In the genomic region with DNA sequence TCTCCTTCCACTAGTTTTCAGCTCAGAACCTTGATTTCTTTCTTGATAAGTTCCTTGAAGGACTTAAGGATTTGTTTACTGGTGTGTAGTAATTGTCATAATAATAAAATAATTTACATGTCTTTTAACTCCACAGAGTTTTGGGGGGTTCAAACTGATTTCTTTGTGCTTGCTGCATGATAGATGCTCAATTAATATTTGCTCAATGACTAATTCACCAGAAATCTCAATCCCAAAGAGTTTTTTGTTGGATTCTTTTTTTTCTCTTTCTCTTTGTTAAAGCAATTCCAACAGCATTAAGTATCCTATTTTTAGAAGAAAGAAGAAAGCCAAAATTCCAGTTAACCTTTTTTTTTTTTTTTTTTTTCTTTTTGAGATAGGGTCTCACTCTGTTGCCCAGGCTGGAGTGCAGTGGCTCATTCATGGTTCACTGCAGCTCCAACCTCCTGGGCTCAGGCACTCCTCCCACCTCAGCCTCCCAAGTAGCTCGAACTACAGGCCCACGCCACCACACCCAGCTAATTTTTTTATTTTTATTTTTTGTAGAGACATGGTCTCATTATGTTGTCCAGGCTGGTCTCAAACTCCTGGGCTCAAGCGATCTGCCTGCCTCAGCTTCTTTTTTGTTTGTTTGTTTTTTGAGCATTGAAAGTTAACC, we compare ENCODE assay signal across 16 cellular contexts. TPM values are rescaled to one million over a fixed set of nuclear protein-coding genes. Genes with fewer than 3 reads are reported as not detected.
DNase-seq lines count a peak whose midpoint lies in the region; ATAC-seq and TF ChIP-seq lines count a peak whose summit lies in the region.
"Had no signal": no experiment of that assay in that cellular context is flagged by ENCODE, and none has a peak within 500 bp of the region (broad histone marks: within the 10 kb centered on the region; RNA-seq: fewer than 3 reads in every experiment).

No MANE protein-coding gene starts in this region.

- H3K9me3 Mint-ChIP-seq in IgD-negative memory B cell (no peaks in the 10 kb centered on the region), chondrocyte (ENCODE audit: low read depth) (no peaks in the 10 kb centered on the region), osteocyte (ENCODE audit: unreplicated experiment) (no peaks in the 10 kb centered on the region)

- in situ Hi-C loops in GM23248 (cut with MboI): no loop called here

- H2AFZ ChIP-seq in GM23248: no peak overlapping the region

- H3K27ac Mint-ChIP-seq in IgD-negative memory B cell (peak overlapping the region in 2 of 3 donors; percentile 31 to 32), chondrocyte (ENCODE audit: unreplicated experiment) (peak overlapping the region; percentile 33), osteocyte (ENCODE audit: unreplicated experiment) (peak overlapping the region; percentile 14)

- H3K4me1 Mint-ChIP-seq in IgD-negative memory B cell (peaks cover 17 to 25% (median 22%) of the 10 kb centered on the region in 3 donors), chondrocyte (ENCODE audit: low read depth) (peaks cover 26% of the 10 kb centered on the region), osteocyte (ENCODE audit: unreplicated experiment) (peaks cover 15% of the 10 kb centered on the region)

- no peaks in the 10 kb centered on the region for H3K27me3 ChIP-seq in GM23248 (replicated peaks; ENCODE audit: insufficient read depth)
- H3K27me3 ChIP-seq in effector memory CD4-positive, alpha-beta T cell (replicated peaks; ENCODE audit: control insufficient read depth, insufficient read depth, low read length, poor library complexity, severe bottlenecking): no peaks in the 10 kb centered on the region

- H3K9me2 ChIP-seq in GM23248 (ENCODE audit: insufficient read depth): no peaks in the 10 kb centered on the region

- no peak overlapping the region for H3K4me2 ChIP-seq in GM23248 (ENCODE audit: unreplicated experiment)
- H3K4me2 ChIP-seq: KMS-11 had no signal

- ATAC-seq in HG03108 (IDR thresholded peaks at IDR 0.05; ENCODE audit: unreplicated experiment): no peak
- ATAC-seq: GM12878 had no signal

- H3K36me3 Mint-ChIP-seq in IgD-negative memory B cell: peaks cover 3% of the 10 kb centered on the region
- peaks cover 2% of the 10 kb centered on the region for H3K36me3 Mint-ChIP-seq in chondrocyte (ENCODE audit: low read depth)
- peaks cover 11% of the 10 kb centered on the region for H3K36me3 Mint-ChIP-seq in osteocyte (ENCODE audit: unreplicated experiment)

- H3K4me3 ChIP-seq in GM23248: no peak overlapping the region
- no peak overlapping the region for H3K4me3 ChIP-seq in effector memory CD4-positive, alpha-beta T cell (ENCODE audit: insufficient read depth, low read depth, low read length, poor library complexity, severe bottlenecking)
- H3K4me3 ChIP-seq: GM12878 had no signal

- H3K27me3 Mint-ChIP-seq in IgD-negative memory B cell (no peaks in the 10 kb centered on the region), chondrocyte (ENCODE audit: low read depth) (no peaks in the 10 kb centered on the region), osteocyte (ENCODE audit: unreplicated experiment) (no peaks in the 10 kb centered on the region)

- peaks cover 99% of the 10 kb centered on the region for H3K79me2 ChIP-seq in GM23248 (ENCODE audit: insufficient read depth)

- 0 out of 2 replicates have a peak overlapping the region, but pooled peaks have one; percentile 2 for H3K27ac ChIP-seq in GM23248
- no peak overlapping the region for H3K27ac ChIP-seq in effector memory CD4-positive, alpha-beta T cell (ENCODE audit: insufficient read depth, low read length, poor library complexity, severe bottlenecking)
- H3K27ac ChIP-seq: KMS-11 had no signal

- H3K9ac ChIP-seq in GM23248: no peak overlapping the region
- H3K9ac ChIP-seq: KMS-11 had no signal

- no peaks in the 10 kb centered on the region for H3K9me3 ChIP-seq in GM23248 (ENCODE audit: low read depth)
- no peaks in the 10 kb centered on the region for H3K9me3 ChIP-seq in effector memory CD4-positive, alpha-beta T cell (ENCODE audit: control insufficient read depth, low read length)

- DNase-seq in GM23248 (peak; percentile 16), chondrocyte (ENCODE audit: low spot score) (no peak), osteocyte (ENCODE audit: extremely low spot score, unreplicated experiment) (no peak), DMS79 treated with DMSO at 0.1 percent for 48 hours (lab: John Stamatoyannopoulos, UW) (no peak)
- DNase-seq in effector memory CD4-positive, alpha-beta T cell: no peak
- DNase-seq: COR-L47, EL, HCEC 1CT, NCI-H1417 treated with DMSO at 0.1 percent for 48 hours, NCI-H1930, NCI-H226, NCI-H524 treated with DMSO at 0.1 percent for 48 hours had no signal

- H3K4me1 ChIP-seq in GM23248 (ENCODE audit: insufficient read depth): peaks cover 13% of the 10 kb centered on the region; the same call in 1 of the 2 replicates
- H3K4me1 ChIP-seq in effector memory CD4-positive, alpha-beta T cell (ENCODE audit: control insufficient read depth, insufficient read depth, low read length, poor library complexity, severe bottlenecking): no peaks in the 10 kb centered on the region

- no peaks in the 10 kb centered on the region for H3K36me3 ChIP-seq in GM23248 (ENCODE audit: low read depth)
- no peaks in the 10 kb centered on the region for H3K36me3 ChIP-seq in effector memory CD4-positive, alpha-beta T cell (ENCODE audit: control insufficient read depth, insufficient read depth, low read length)

- WGBS in GM23248 (ENCODE audit: low coverage in 1 of 2, low lambda C conversion rate in 2 of 2, missing lambda C conversion rate in 2 of 2), 2 experiments: 97 to 98% methylated on average over 3 of the region's 3 CpGs

- peaks cover 8% of the 10 kb centered on the region; the same call in 1 of the 2 replicates for H3F3A ChIP-seq in GM23248 (ENCODE audit: insufficient read depth)

- no peak overlapping the region for H3K4me3 Mint-ChIP-seq in IgD-negative memory B cell
- H3K4me3 Mint-ChIP-seq in chondrocyte (ENCODE audit: unreplicated experiment): no peak overlapping the region
- H3K4me3 Mint-ChIP-seq in osteocyte (ENCODE audit: unreplicated experiment): no peak overlapping the region

- TF ChIP-seq CTCF in chondrocyte (IDR thresholded peaks at IDR 0.05): no peak
- no peak for TF ChIP-seq CTCF in osteocyte (IDR thresholded peaks at IDR 0.05)

- peaks cover 10% of the 10 kb centered on the region for H4K20me1 ChIP-seq in GM23248 (ENCODE audit: insufficient read depth)

RNA-seq across cellular contexts. Expression of gene FAF2, which starts 10.8 kb away (rescaled TPM):
- 41.0 and 45.0 TPM in 2 replicates for total RNA-seq in GM23248 (2014; rRNA removed; shearing (Covaris generic))
- polyA plus RNA-seq in GM23248 (2016; fragmentation: Nextera tagmentation; extraction: Ambion mirVana) (45.4 and 45.7 TPM in 2 replicates), IgD-negative memory B cell (11.1 TPM)
- total RNA-seq in chondrocyte (40.0 to 45.0 TPM (median 42.5 TPM) in 3 replicates), osteocyte (46.9 and 47.6 TPM in 2 replicates)

RNA-seq across cellular contexts. Expression of gene CLTB, which starts 42.7 kb away (rescaled TPM):
- total RNA-seq in GM23248 (2014; rRNA removed; shearing (Covaris generic)): 121 and 130 TPM in 2 replicates
- polyA plus RNA-seq in GM23248 (2016; fragmentation: Nextera tagmentation; extraction: Ambion mirVana) (128 and 132 TPM in 2 replicates), IgD-negative memory B cell (54.1 TPM)
- total RNA-seq in chondrocyte (63.8 to 85.6 TPM (median 65.3 TPM) in 3 replicates), osteocyte (89.0 and 95.1 TPM in 2 replicates)
